In genomic region chr15:79881254-79881653, GRCh38 we compare ENCODE assay signal across 20 cellular contexts. TPM values are rescaled to one million over a fixed set of nuclear protein-coding genes. Genes with fewer than 3 reads are reported as not detected.
DNase-seq lines count a peak whose midpoint lies in the region; ATAC-seq, FAIRE-seq and TF ChIP-seq lines count a peak whose summit lies in the region.
"Had no signal": no experiment of that assay in that cellular context is flagged by ENCODE, and none has a peak within 500 bp of the region (broad histone marks: within the 10 kb centered on the region; RNA-seq: fewer than 3 reads in every experiment).

No MANE protein-coding gene starts in this region.

- in situ Hi-C loops in HepG2 (cut with HindIII; ENCODE audit: extremely low pct_ligation_motif_present, low pct_unique_long_range_greater_than_20kb), result loop anchor here (25.0 kb wide), 1 partner anchor 281 kb away; the partner anchor contains the start of gene FAH

- POLR2A ChIA-PET in HepG2 (lab: Yijun Ruan, JAX) (no interaction called here), endothelial cell of umbilical vein (lab: Charles Lee) (no interaction called here)

- H3K4me1 ChIP-seq in HepG2 (ENCODE audit: insufficient read depth, low read length) (peaks cover 52% of the 10 kb centered on the region), right lobe of liver (peaks cover 0 to 51% (median 12%) of the 10 kb centered on the region in 4 donors), endothelial cell of umbilical vein (ENCODE audit: control insufficient read depth, extremely low read depth, insufficient read depth, low read length) (no peaks in the 10 kb centered on the region), suprapubic skin (no peaks in the 10 kb centered on the region), osteoblast (ENCODE audit: insufficient read depth, low read length) (no peaks in the 10 kb centered on the region)
- H3K4me1 ChIP-seq: A549 had no signal

- peaks cover 11% of the 10 kb centered on the region for H3K79me2 ChIP-seq in HepG2 (ENCODE audit: insufficient read depth, low read length)
- no peaks in the 10 kb centered on the region for H3K79me2 ChIP-seq in endothelial cell of umbilical vein (ENCODE audit: control insufficient read depth, insufficient read depth, low read length)
- peaks cover 2% of the 10 kb centered on the region for H3K79me2 ChIP-seq in osteoblast (ENCODE audit: insufficient read depth, low read length)

- TF ChIP-seq CTCF in HepG2 (CRISPR knock-in tag; IDR thresholded peaks at IDR 0.05), result no peak
- no peak for TF ChIP-seq CTCF in right lobe of liver (IDR thresholded peaks at IDR 0.05)
- TF ChIP-seq CTCF in endothelial cell of umbilical vein (IDR thresholded peaks at IDR 0.05; ENCODE audit: extremely low read depth in 1 of 2, insufficient read depth in 1 of 2, low read depth in 1 of 2, low read length in 2 of 2), result no peak
- TF ChIP-seq CTCF in suprapubic skin (IDR thresholded peaks at IDR 0.05), result no peak
- no peak for TF ChIP-seq CTCF in osteoblast (IDR thresholded peaks at IDR 0.05; ENCODE audit: extremely low read depth, low read depth, low read length)

- no peak for TF ChIP-seq RAD21 in HepG2 (CRISPR knock-in tag; IDR thresholded peaks at IDR 0.05)

- H3K27ac ChIP-seq in HepG2 (ENCODE audit: extremely low read length, insufficient read depth, low read length), result peak overlapping the region; percentile 33
- H3K27ac ChIP-seq in right lobe of liver, result peak overlapping the region in 1 of 3 donors; percentile 16
- H3K27ac ChIP-seq in endothelial cell of umbilical vein (ENCODE audit: insufficient read depth, low read depth, low read length), result no peak overlapping the region
- no peak overlapping the region for H3K27ac ChIP-seq in suprapubic skin
- no peak overlapping the region for H3K27ac ChIP-seq in osteoblast (ENCODE audit: low read depth, low read length)
- H3K27ac ChIP-seq: A549, KMS-11 had no signal

- H3K4me3 ChIP-seq in HepG2 (replicated peaks in 1 of 3; ENCODE audit: insufficient read depth in 1 of 3, low read depth in 2 of 3, low read length in 3 of 3) (no peak overlapping the region), right lobe of liver (no peak overlapping the region), endothelial cell of umbilical vein (replicated peaks in 1 of 3; ENCODE audit: insufficient read depth in 1 of 3, low read depth in 1 of 3, low read length in 3 of 3) (no peak overlapping the region), suprapubic skin (no peak overlapping the region), osteoblast (ENCODE audit: insufficient read depth, low read length) (no peak overlapping the region)
- H3K4me3 ChIP-seq: A549, GM23338 had no signal

- H3K4me2 ChIP-seq in HepG2 (ENCODE audit: low read depth, low read length), result no peak overlapping the region
- H3K4me2 ChIP-seq in endothelial cell of umbilical vein (ENCODE audit: insufficient read depth, low read length), result no peak overlapping the region
- H3K4me2 ChIP-seq in osteoblast (ENCODE audit: insufficient read depth, low read length), result no peak overlapping the region
- H3K4me2 ChIP-seq: A549, GM23338, KMS-11 had no signal

- H3K9ac ChIP-seq in HepG2 (ENCODE audit: insufficient read depth, low read depth, low read length), result no peak overlapping the region
- H3K9ac ChIP-seq in endothelial cell of umbilical vein (replicated peaks; ENCODE audit: extremely low read depth, insufficient read depth, low read length), result no peak overlapping the region
- H3K9ac ChIP-seq: KMS-11 had no signal

- no peak overlapping the region for H2AFZ ChIP-seq in HepG2 (ENCODE audit: low read length)
- no peak overlapping the region for H2AFZ ChIP-seq in endothelial cell of umbilical vein (ENCODE audit: low read depth, low read length)
- no peak overlapping the region for H2AFZ ChIP-seq in osteoblast (ENCODE audit: low read length)
- H2AFZ ChIP-seq: GM23338 had no signal

- intact Hi-C loops in HepG2 (cut with micrococcal nuclease; ENCODE audit: unreplicated experiment) (loop anchor here (10.0 kb wide), 1 partner anchor 274 kb away; the partner anchor contains the start of gene FAH), right lobe of liver (cut with DNase I) (no loop called here), endothelial cell of umbilical vein (cut with micrococcal nuclease) (loop anchor here (10.0 kb wide), 1 partner anchor 1054 kb away; no protein-coding TSS in a partner anchor)

- FAIRE-seq in HepG2 (lab: Jason Lieb, UNC) (no peak), endothelial cell of umbilical vein (lab: Jason Lieb, UNC) (no peak)
- FAIRE-seq: G401.6, GM12892, RCC 7860 had no signal

- no peak for DNase-seq in HepG2 (ENCODE audit: low spot score)
- DNase-seq in right lobe of liver, result no peak
- peak; percentile 79 for DNase-seq in NCI-H2227 treated with DMSO at 0.1 percent for 48 hours (lab: John Stamatoyannopoulos, UW)
- DNase-seq in endothelial cell of umbilical vein (ENCODE audit: low read depth, low spot score), result peak; percentile 28
- no peak for DNase-seq in suprapubic skin (ENCODE audit: low spot score in 2 of 2)
- no peak for DNase-seq in osteoblast (ENCODE audit: insufficient read length, low spot score, missing footprints)
- DNase-seq: AML-193, DMS79 treated with DMSO at 0.1 percent for 48 hours, HFFc6, NCI-H446, NCI-H774, SHP77 had no signal

- TF ChIP-seq EP300 in HepG2 (IDR thresholded peaks at IDR 0.05; ENCODE audit: low read depth in 2 of 2, low read length in 2 of 2) (no peak), HepG2 (CRISPR knock-in tag; IDR thresholded peaks at IDR 0.05; ENCODE audit: borderline replicate concordance) (no peak), suprapubic skin (IDR thresholded peaks at IDR 0.05) (no peak)

- BruUV-seq in HepG2 (replicated peaks; lab: Mats Ljungman, UMichigan) (no TSS peak), endothelial cell of umbilical vein (replicated peaks; lab: Mats Ljungman, UMichigan) (no TSS peak)

- no peak for TF ChIP-seq POLR2A in HepG2 (IDR thresholded peaks at IDR 0.05; ENCODE audit: insufficient read depth in 1 of 2, low read depth in 2 of 2, low read length in 2 of 2)
- no peak for TF ChIP-seq POLR2A in right lobe of liver (IDR thresholded peaks at IDR 0.05)
- no peak for TF ChIP-seq POLR2A in endothelial cell of umbilical vein (IDR thresholded peaks at IDR 0.05; ENCODE audit: low read depth, low read length)
- no peak for TF ChIP-seq POLR2A in suprapubic skin (IDR thresholded peaks at IDR 0.05)

- H3K36me3 ChIP-seq in HepG2 (replicated peaks in 1 of 2; ENCODE audit: control insufficient read depth in 1 of 2, insufficient read depth in 2 of 2, low read length in 2 of 2), result peaks cover 9 to 48% of the 10 kb centered on the region in 2 experiments
- peaks cover 0 to 42% (median 2%) of the 10 kb centered on the region in 4 donors for H3K36me3 ChIP-seq in right lobe of liver
- no peaks in the 10 kb centered on the region for H3K36me3 ChIP-seq in endothelial cell of umbilical vein (ENCODE audit: control insufficient read depth in 2 of 2, extremely low read depth in 1 of 2, insufficient read depth in 2 of 2, low read length in 2 of 2)
- H3K36me3 ChIP-seq in suprapubic skin, result peaks cover 46% of the 10 kb centered on the region
- peaks cover 6% of the 10 kb centered on the region for H3K36me3 ChIP-seq in osteoblast (ENCODE audit: insufficient read depth, low read length)

- dilution Hi-C loops in endothelial cell of umbilical vein (cut with MboI; ENCODE audit: extremely low pct_ligation_motif_present, low sequenced_read_pairs), result no loop called here

- H3K9me3 ChIP-seq in HepG2 (ENCODE audit: low read length), result peaks cover 26% of the 10 kb centered on the region
- H3K9me3 ChIP-seq in right lobe of liver, result peaks cover 0 to 5% (median 2%) of the 10 kb centered on the region in 4 donors
- H3K9me3 ChIP-seq in endothelial cell of umbilical vein (replicated peaks; ENCODE audit: control insufficient read depth, insufficient read depth, low read length), result no peaks in the 10 kb centered on the region
- H3K9me3 ChIP-seq in suprapubic skin, result peaks cover 17% of the 10 kb centered on the region
- H3K9me3 ChIP-seq in osteoblast (ENCODE audit: low read depth, low read length), result peaks cover 2% of the 10 kb centered on the region

- H3K9me1 ChIP-seq in endothelial cell of umbilical vein (replicated peaks; ENCODE audit: control insufficient read depth, extremely low read depth, insufficient read depth, low read length), result no peaks in the 10 kb centered on the region

- H4K20me1 ChIP-seq in HepG2 (ENCODE audit: insufficient read depth, low read length), result no peaks in the 10 kb centered on the region
- no peaks in the 10 kb centered on the region for H4K20me1 ChIP-seq in endothelial cell of umbilical vein (replicated peaks; ENCODE audit: control insufficient read depth, extremely low read depth, insufficient read depth, low read length)
- no peaks in the 10 kb centered on the region for H4K20me1 ChIP-seq in osteoblast (ENCODE audit: insufficient read depth, low read length)

- ATAC-seq in HepG2, result no peak
- no peak for ATAC-seq in right lobe of liver
- no peak for ATAC-seq in GM19351 (IDR thresholded peaks at IDR 0.05; ENCODE audit: unreplicated experiment)
- ATAC-seq: A549, GM23338, SK-N-SH treated with all-trans-retinoic acid at 6 μM for 48 hours had no signal

- CTCF ChIA-PET in HepG2 (lab: Yijun Ruan, JAX; ENCODE audit: low intra/inter-chr PET ratio, low total read pairs), result no interaction called here
- CTCF ChIA-PET in endothelial cell of umbilical vein (lab: Charles Lee), result interaction anchor here (1.1 to 1.8 kb wide), 3 partner anchors 26 to 501 kb away, joined by 3 to 5 read pairs (median 4); no protein-coding TSS in a partner anchor

- WGBS in HepG2 (ENCODE audit: low lambda C conversion rate), result 81% methylated on average over 2 of the region's 2 CpGs
- 51% methylated on average over 2 of the region's 2 CpGs for WGBS in right lobe of liver (ENCODE audit: insufficient coverage, low coverage, low lambda C conversion rate, missing lambda C conversion rate)
- 69% methylated on average over 2 of the region's 2 CpGs for WGBS in suprapubic skin

- H3K27me3 ChIP-seq in HepG2 (ENCODE audit: control insufficient read depth in 1 of 2, insufficient read depth in 2 of 2, low read length in 2 of 2) (no peaks in the 10 kb centered on the region), right lobe of liver (no peaks in the 10 kb centered on the region), endothelial cell of umbilical vein (ENCODE audit: control insufficient read depth in 2 of 2, insufficient read depth in 2 of 2, low read length in 2 of 2) (no peaks in the 10 kb centered on the region), suprapubic skin (no peaks in the 10 kb centered on the region), osteoblast (ENCODE audit: insufficient read depth, low read length) (no peaks in the 10 kb centered on the region)

RNA-seq across cellular contexts. Expression of gene MTHFS, which starts 15.6 kb away (rescaled TPM):
- 37.0 and 52.4 TPM in 2 replicates for total RNA-seq in HepG2 (2016; rRNA removed; fragmentation: Illumina TruSeq; extraction: Trizol)
- total RNA-seq in HepG2 (2016; cell fraction: cytosol; rRNA removed; fragmentation: Illumina TruSeq; extraction: Trizol; ENCODE audit: low read depth), result 27.5 and 32.2 TPM in 2 replicates
- total RNA-seq in HepG2 (2016; cell fraction: insoluble cytoplasmic fraction; rRNA removed; fragmentation: Illumina TruSeq; extraction: Trizol), result 35.9 and 52.4 TPM in 2 replicates
- 35.1 and 35.8 TPM in 2 replicates for total RNA-seq in HepG2 (2016; cell fraction: membrane; rRNA removed; fragmentation: Illumina TruSeq; extraction: Trizol)
- 20.8 and 21.2 TPM in 2 replicates for total RNA-seq in HepG2 (2016; cell fraction: nucleus; rRNA removed; fragmentation: Illumina TruSeq; extraction: Trizol)
- 48.7 and 49.7 TPM in 2 replicates for polyA plus RNA-seq in HepG2 (2011; rRNA removed)
- 51.7 and 69.8 TPM in 2 replicates for polyA plus RNA-seq in HepG2 (2011; cell fraction: cytosol; rRNA removed)
- 17.3 and 18.6 TPM in 2 replicates for polyA plus RNA-seq in HepG2 (2011; cell fraction: nucleus; rRNA removed)
- polyA plus RNA-seq in HepG2 (2012), result 54.3 and 54.5 TPM in 2 replicates
- 37.9 and 57.9 TPM in 2 replicates for polyA plus RNA-seq in HepG2 (2016; cell fraction: cytosol; fragmentation: Illumina TruSeq; extraction: Trizol; ENCODE audit: low read depth)
- polyA plus RNA-seq in HepG2 (2016; cell fraction: insoluble cytoplasmic fraction; fragmentation: Illumina TruSeq; extraction: Trizol; ENCODE audit: low read depth), result 97.4 and 99.9 TPM in 2 replicates
- polyA plus RNA-seq in HepG2 (2016; cell fraction: membrane; fragmentation: Illumina TruSeq; extraction: Trizol; ENCODE audit: low read depth), result 50.6 and 54.6 TPM in 2 replicates
- polyA plus RNA-seq in HepG2 (2016; cell fraction: nucleus; fragmentation: Illumina TruSeq; extraction: Trizol; ENCODE audit: insufficient read depth, low read depth), result 42.9 and 44.8 TPM in 2 replicates
- polyA minus RNA-seq in HepG2 (2011; rRNA and poly(A)+ RNA removed; ENCODE audit: low replicate concordance), result 7.5 and 10.8 TPM in 2 replicates
- 17.3 and 20.8 TPM in 2 replicates for polyA minus RNA-seq in HepG2 (2011; cell fraction: cytosol; rRNA and poly(A)+ RNA removed)
- polyA minus RNA-seq in HepG2 (2011; cell fraction: nucleus; rRNA and poly(A)+ RNA removed), result 30.0 and 33.6 TPM in 2 replicates
- total RNA-seq in right lobe of liver, result 100 to 1,000 TPM in 5 of 6 experiments, 10 to 100 TPM in 1; 82.7 to 186 (median 158) TPM
- 9.9 and 15.7 TPM in 2 replicates for total RNA-seq in endothelial cell of umbilical vein
- 7.4 and 9.3 TPM in 2 replicates for polyA plus RNA-seq in endothelial cell of umbilical vein
- polyA plus RNA-seq in endothelial cell of umbilical vein (2011; cell fraction: cytosol; rRNA removed), result 11.8 and 13.7 TPM in 2 replicates
- polyA plus RNA-seq in endothelial cell of umbilical vein (2011; cell fraction: nucleus; rRNA removed), result 4.6 and 5.4 TPM in 2 replicates
- polyA plus RNA-seq in endothelial cell of umbilical vein (2012), result 4.5 TPM in 2 replicates
- polyA minus RNA-seq in endothelial cell of umbilical vein, result 3.9 and 6.8 TPM in 2 replicates
- polyA minus RNA-seq in endothelial cell of umbilical vein (2011; cell fraction: cytosol; rRNA and poly(A)+ RNA removed), result 38.3 TPM
- 2.8 and 3.4 TPM in 2 replicates for polyA minus RNA-seq in endothelial cell of umbilical vein (2011; cell fraction: nucleus; rRNA and poly(A)+ RNA removed)
- total RNA-seq in suprapubic skin, result 10 to 100 TPM in 3 of 4 donors, 1 to 10 TPM in 1; 4.3 to 10.9 (median 10.2) TPM
- 15.6 and 17.0 TPM in 2 replicates for total RNA-seq in osteoblast

Comparison
In these comparisons a context has a peak if more than half of its experiments do, and no peak if none do; other contexts are left out.
1. intact Hi-C loops: an anchor here in HepG2 (10.0 kb wide) and endothelial cell of umbilical vein (10.0 kb wide); none called in right lobe of liver.
2. DNase-seq: peak in NCI-H2227 treated with DMSO at 0.1 percent for 48 hours (single experiment) and endothelial cell of umbilical vein (single experiment); none in HepG2 (single experiment), right lobe of liver (0 of 3), suprapubic skin (0 of 2) and osteoblast (single experiment).